In the genomic region with DNA sequence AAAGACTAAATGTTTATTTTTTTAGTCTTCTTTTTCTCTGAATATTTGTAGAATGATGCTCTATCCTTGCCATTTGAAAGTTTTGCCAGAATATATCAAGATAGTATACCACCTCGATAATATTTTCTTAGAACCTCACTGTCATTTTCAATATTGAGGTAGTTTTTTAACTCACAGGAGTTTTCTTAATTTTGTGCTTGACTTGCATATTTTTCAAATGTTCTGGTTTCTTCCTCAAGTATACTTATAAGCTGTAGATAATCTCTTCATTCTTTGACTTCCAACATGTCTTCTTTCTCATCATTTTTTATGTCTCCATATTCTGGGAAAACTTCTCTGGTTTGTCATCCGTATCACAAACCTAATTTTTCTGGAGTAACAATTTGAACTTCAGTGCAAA, we compare ENCODE assay signal across 25 cellular contexts.
"Had no signal": no experiment of that assay in that cellular context is flagged by ENCODE, and none has a peak within 500 bp of the region (broad histone marks: within the 10 kb centered on the region; RNA-seq: fewer than 3 reads in every experiment).

No MANE protein-coding gene starts in this region.

- DNase-seq: activated CD4-positive, alpha-beta memory T cell treated with anti-CD3 and anti-CD28 coated beads, Interleukin-2, amount 10 ng/mL, durations not matched to agents 7 days and 5 days; activated CD4-positive, alpha-beta T cell treated with anti-CD3 and anti-CD28 coated beads for 36 hours; activated CD4-positive, alpha-beta T cell treated with anti-CD3 and anti-CD28 coated beads, Interleukin-2, amount 50 U/mL, for 1 hour; activated CD8-positive, alpha-beta memory T cell treated with anti-CD3 and anti-CD28 coated beads, Interleukin-2, amount 50 U/mL, for 48 hours; activated gamma-delta T cell; activated naive CD4-positive, alpha-beta T cell treated with anti-CD3 and anti-CD28 coated beads, Interleukin-2, amount 10 ng/mL, durations not matched to agents 7 days and 5 days; activated T-cell treated with anti-CD3 and anti-CD28 coated beads, Interleukin-2, amount 50 U/mL, for 24 hours; amygdala; Karpas-422; MM.1S; NCI-H1105; NCI-H1436; NCI-H1694 treated with DMSO at 0.1 percent for 48 hours; NCI-H2029 treated with DMSO at 0.1 percent for 48 hours; NCI-H345; NCI-H510A; NCI-H526 treated with DMSO at 0.1 percent for 48 hours; NCI-H82; SIG-M5; T-cell; T-helper 2 cell; T1000; WERI-Rb-1 had no signal

- ATAC-seq: activated CD4-positive, alpha-beta T cell treated with anti-CD3 and anti-CD28 coated beads for 36 hours had no signal

- H3K27me3 Mint-ChIP-seq: activated CD4-positive, alpha-beta memory T cell treated with anti-CD3 and anti-CD28 coated beads, Interleukin-2, amount 10 ng/mL, durations not matched to agents 7 days and 5 days; activated CD4-positive, alpha-beta T cell treated with anti-CD3 and anti-CD28 coated beads for 36 hours; activated naive CD4-positive, alpha-beta T cell treated with anti-CD3 and anti-CD28 coated beads, Interleukin-2, amount 10 ng/mL, durations not matched to agents 7 days and 5 days; activated T-cell treated with anti-CD3 and anti-CD28 coated beads, Interleukin-2, amount 50 U/mL, for 24 hours; brain; central memory CD8-positive, alpha-beta T cell; T-cell had no signal

- H3K36me3 ChIP-seq: WERI-Rb-1 had no signal

- H3K4me3 Mint-ChIP-seq: activated CD4-positive, alpha-beta memory T cell treated with anti-CD3 and anti-CD28 coated beads, Interleukin-2, amount 10 ng/mL, durations not matched to agents 7 days and 5 days; activated CD4-positive, alpha-beta T cell treated with anti-CD3 and anti-CD28 coated beads for 36 hours; activated naive CD4-positive, alpha-beta T cell treated with anti-CD3 and anti-CD28 coated beads, Interleukin-2, amount 10 ng/mL, durations not matched to agents 7 days and 5 days; activated T-cell treated with anti-CD3 and anti-CD28 coated beads, Interleukin-2, amount 50 U/mL, for 24 hours; brain; central memory CD8-positive, alpha-beta T cell; T-cell had no signal

- H3K36me3 Mint-ChIP-seq: brain had no signal

- H3K9me3 Mint-ChIP-seq: activated CD4-positive, alpha-beta memory T cell treated with anti-CD3 and anti-CD28 coated beads, Interleukin-2, amount 10 ng/mL, durations not matched to agents 7 days and 5 days; activated naive CD4-positive, alpha-beta T cell treated with anti-CD3 and anti-CD28 coated beads, Interleukin-2, amount 10 ng/mL, durations not matched to agents 7 days and 5 days; activated T-cell treated with anti-CD3 and anti-CD28 coated beads, Interleukin-2, amount 50 U/mL, for 24 hours; central memory CD8-positive, alpha-beta T cell; T-cell had no signal

- H3K27ac Mint-ChIP-seq: activated CD4-positive, alpha-beta memory T cell treated with anti-CD3 and anti-CD28 coated beads, Interleukin-2, amount 10 ng/mL, durations not matched to agents 7 days and 5 days; activated CD4-positive, alpha-beta T cell treated with anti-CD3 and anti-CD28 coated beads for 36 hours; activated naive CD4-positive, alpha-beta T cell treated with anti-CD3 and anti-CD28 coated beads, Interleukin-2, amount 10 ng/mL, durations not matched to agents 7 days and 5 days; activated T-cell treated with anti-CD3 and anti-CD28 coated beads, Interleukin-2, amount 50 U/mL, for 24 hours had no signal

- H3K27ac ChIP-seq: WERI-Rb-1 had no signal
